ENCODE assay signal across 19 cellular contexts in genomic region chr2:41992700-41993070, GRCh38. TPM values are rescaled to one million over a fixed set of nuclear protein-coding genes. Genes with fewer than 3 reads are reported as not detected.
DNase-seq lines count a peak whose midpoint lies in the region; TF ChIP-seq lines count a peak whose summit lies in the region.
"Had no signal": no experiment of that assay in that cellular context is flagged by ENCODE, and none has a peak within 500 bp of the region (broad histone marks: within the 10 kb centered on the region; RNA-seq: fewer than 3 reads in every experiment).

No MANE protein-coding gene starts in this region.

- H3K27me3 Mint-ChIP-seq in glutamatergic neuron (ENCODE audit: unreplicated experiment) (peaks cover 31% of the 10 kb centered on the region), nephron progenitor cell (ENCODE audit: low read depth, poor library complexity) (peaks cover 29% of the 10 kb centered on the region), type B pancreatic cell (peaks cover 14% of the 10 kb centered on the region)

- 0 out of 2 replicates have a peak, but pooled peaks cover 5% of the 10 kb centered on the region for H3K9me3 ChIP-seq in HUES48 (ENCODE audit: control insufficient read depth, insufficient read depth, low read length)
- H3K9me3 ChIP-seq: HAP-1 had no signal

- H3K36me3 ChIP-seq in HUES48 (ENCODE audit: control insufficient read depth, insufficient read depth, low read length): no peaks in the 10 kb centered on the region
- H3K36me3 ChIP-seq: HAP-1 had no signal

- H3K4me3 Mint-ChIP-seq in glutamatergic neuron (ENCODE audit: unreplicated experiment): peak overlapping the region; percentile 65
- peak overlapping the region; percentile 58 for H3K4me3 Mint-ChIP-seq in nephron progenitor cell
- peak overlapping the region; percentile 52 for H3K4me3 Mint-ChIP-seq in type B pancreatic cell
- H3K4me3 Mint-ChIP-seq: B cell, CD14-positive monocyte had no signal

- no peak for DNase-seq in glutamatergic neuron
- DNase-seq in nephron progenitor cell: peak; percentile 25
- no peak for DNase-seq in type B pancreatic cell (ENCODE audit: extremely low spot score, unreplicated experiment)
- no peak for DNase-seq in GM13977 (ENCODE audit: low spot score)
- no peak for DNase-seq in NCI-H345 (lab: John Stamatoyannopoulos, UW)
- no peak for DNase-seq in NCI-H187 (lab: John Stamatoyannopoulos, UW)
- DNase-seq: IMR-90, NCI-H1092 treated with DMSO at 0.1 percent for 48 hours, NCI-H2081, NCI-H2171 treated with DMSO at 0.1 percent for 48 hours, NCI-H446, NCI-H526, PC-3, Right ventricle myocardium superior had no signal

- no peak overlapping the region for H3K9ac ChIP-seq in HUES48 (ENCODE audit: low read depth, low read length)
- H3K9ac ChIP-seq: KMS-11 had no signal

- in situ Hi-C loops in GM13977 (cut with MboI; ENCODE audit: low pct_unique_long_range_greater_than_20kb, low sequenced_read_pairs, unreplicated experiment): no loop called here

- no peak overlapping the region for H3K4me3 ChIP-seq in HUES48 (ENCODE audit: low read depth, low read length)
- H3K4me3 ChIP-seq: HAP-1 had no signal

- H3K4me1 ChIP-seq in HUES48 (ENCODE audit: control insufficient read depth, insufficient read depth, low read length): no peaks in the 10 kb centered on the region
- H3K4me1 ChIP-seq: HAP-1 had no signal

- H3K4me1 Mint-ChIP-seq in glutamatergic neuron (ENCODE audit: low read depth, unreplicated experiment) (peaks cover 47% of the 10 kb centered on the region), nephron progenitor cell (peaks cover 71% of the 10 kb centered on the region), type B pancreatic cell (ENCODE audit: unreplicated experiment) (peaks cover 47% of the 10 kb centered on the region)
- H3K4me1 Mint-ChIP-seq: B cell, CD14-positive monocyte had no signal

- H3K27ac Mint-ChIP-seq in glutamatergic neuron (ENCODE audit: unreplicated experiment): peak overlapping the region; percentile 75
- peak overlapping the region; percentile 97 for H3K27ac Mint-ChIP-seq in nephron progenitor cell
- no peak overlapping the region for H3K27ac Mint-ChIP-seq in type B pancreatic cell
- H3K27ac Mint-ChIP-seq: B cell, CD14-positive monocyte had no signal

- TF ChIP-seq CTCF in glutamatergic neuron (IDR thresholded peaks at IDR 0.05; ENCODE audit: partially characterized antibody, unreplicated experiment) (no peak), nephron progenitor cell (IDR thresholded peaks at IDR 0.05) (no peak), type B pancreatic cell (conservative IDR thresholded peaks at IDR 0.05) (no peak), GM13977 (IDR thresholded peaks at IDR 0.05; ENCODE audit: extremely low read depth, insufficient read depth, missing control alignments) (no peak)

- H3K9me3 Mint-ChIP-seq in glutamatergic neuron (ENCODE audit: unreplicated experiment) (peaks cover 42% of the 10 kb centered on the region), nephron progenitor cell (peaks cover 14% of the 10 kb centered on the region), type B pancreatic cell (no peaks in the 10 kb centered on the region)

- H3K36me3 Mint-ChIP-seq in glutamatergic neuron (ENCODE audit: unreplicated experiment): no peaks in the 10 kb centered on the region
- H3K36me3 Mint-ChIP-seq in nephron progenitor cell (ENCODE audit: low read depth): no peaks in the 10 kb centered on the region
- no peaks in the 10 kb centered on the region for H3K36me3 Mint-ChIP-seq in type B pancreatic cell
- H3K36me3 Mint-ChIP-seq: CD14-positive monocyte had no signal

- H3K27me3 ChIP-seq in HUES48 (ENCODE audit: control insufficient read depth, insufficient read depth, low read length): no peaks in the 10 kb centered on the region

- peak overlapping the region; percentile 37 for H3K27ac ChIP-seq in HUES48 (ENCODE audit: low read depth, low read length)
- H3K27ac ChIP-seq: KMS-11 had no signal

RNA-seq across cellular contexts. Expression of gene PKDCC, which starts 55.1 kb away (rescaled TPM):
- 959 TPM for total RNA-seq in glutamatergic neuron (ENCODE audit: unreplicated experiment)
- total RNA-seq in type B pancreatic cell (ENCODE audit: low replicate concordance): 81.8 and 158 TPM in 2 replicates
